ENCODE assay signal across 10 cellular contexts in genomic region chr20:47350691-47351545, GRCh38. TPM values are rescaled to one million over a fixed set of nuclear protein-coding genes. Genes with fewer than 3 reads are reported as not detected.
DNase-seq lines count a peak whose midpoint lies in the region; ATAC-seq and TF ChIP-seq lines count a peak whose summit lies in the region.
"Had no signal": no experiment of that assay in that cellular context is flagged by ENCODE, and none has a peak within 500 bp of the region (broad histone marks: within the 10 kb centered on the region; RNA-seq: fewer than 3 reads in every experiment).

No MANE protein-coding gene starts in this region.

- H3K9me3 ChIP-seq in Loucy (ENCODE audit: insufficient read depth, low read depth, low read length) (no peaks in the 10 kb centered on the region), endocrine pancreas (ENCODE audit: control insufficient read depth, low read length) (no peaks in the 10 kb centered on the region), neural progenitor cell (ENCODE audit: low read depth) (no peaks in the 10 kb centered on the region), A673 (ENCODE audit: low read depth, low read length, poor library complexity, severe bottlenecking) (no peaks in the 10 kb centered on the region)

- H3K27me3 Mint-ChIP-seq in neural progenitor cell (ENCODE audit: insufficient read depth, low read depth): peaks cover under 1% of the 10 kb centered on the region
- no peaks in the 10 kb centered on the region for H3K27me3 Mint-ChIP-seq in activated CD8-positive, alpha-beta T cell treated with anti-CD3 and anti-CD28 coated beads for 36 hours

- H3K9me3 Mint-ChIP-seq in neural progenitor cell: no peaks in the 10 kb centered on the region
- no peaks in the 10 kb centered on the region for H3K9me3 Mint-ChIP-seq in activated CD8-positive, alpha-beta T cell treated with anti-CD3 and anti-CD28 coated beads for 36 hours

- peaks cover 96% of the 10 kb centered on the region for H3K79me2 ChIP-seq in ACC112 (ENCODE audit: control insufficient read depth, insufficient read depth, low read length, unreplicated experiment)
- peaks cover 100% of the 10 kb centered on the region for H3K79me2 ChIP-seq in Loucy (ENCODE audit: insufficient read depth, low read length)
- H3K79me2 ChIP-seq in neural progenitor cell (ENCODE audit: low read depth): peaks cover 98% of the 10 kb centered on the region

- peak overlapping the region; percentile 95 for H3K27ac ChIP-seq in ACC112 (ENCODE audit: low read depth, low read length)
- H3K27ac ChIP-seq in neural progenitor cell: peak overlapping the region; percentile 98
- no peak overlapping the region for H3K27ac ChIP-seq in A673 (ENCODE audit: low read depth, low read length, poor library complexity, severe bottlenecking)

- H3F3A ChIP-seq in Loucy (ENCODE audit: low read depth) (no peaks in the 10 kb centered on the region), neural progenitor cell (ENCODE audit: low read depth) (peaks cover 84% of the 10 kb centered on the region)

- peaks cover 81% of the 10 kb centered on the region for H4K20me1 ChIP-seq in Loucy (ENCODE audit: insufficient read depth, low read length, poor library complexity, severe bottlenecking)
- peaks cover 20% of the 10 kb centered on the region for H4K20me1 ChIP-seq in neural progenitor cell (ENCODE audit: low read depth)

- no TSS peak for BruUV-seq in A673 (replicated peaks; lab: Mats Ljungman, UMichigan)

- TF ChIP-seq CTCF in Loucy (conservative IDR thresholded peaks at IDR 0.05; ENCODE audit: low read length) (no peak), neural progenitor cell (IDR thresholded peaks at IDR 0.05) (no peak), A673 (conservative IDR thresholded peaks at IDR 0.05; ENCODE audit: low read depth, low read length) (no peak)
- TF ChIP-seq CTCF in activated CD8-positive, alpha-beta T cell treated with anti-CD3 and anti-CD28 coated beads for 36 hours (IDR thresholded peaks at IDR 0.05): no peak

- H3K4me1 Mint-ChIP-seq in neural progenitor cell: peaks cover 3% of the 10 kb centered on the region
- H3K4me1 Mint-ChIP-seq in activated CD8-positive, alpha-beta T cell treated with anti-CD3 and anti-CD28 coated beads for 36 hours (ENCODE audit: low read depth): peaks cover 19% of the 10 kb centered on the region

- H3K27me3 ChIP-seq in ACC112 (ENCODE audit: insufficient read depth, low read length) (no peaks in the 10 kb centered on the region), Loucy (ENCODE audit: insufficient read depth, low read length, poor library complexity, severe bottlenecking) (no peaks in the 10 kb centered on the region), endocrine pancreas (ENCODE audit: control insufficient read depth, insufficient read depth, low read length) (no peaks in the 10 kb centered on the region), neural progenitor cell (no peaks in the 10 kb centered on the region), A673 (replicated peaks; ENCODE audit: insufficient read depth, low read depth, low read length, poor library complexity) (no peaks in the 10 kb centered on the region)

- intact Hi-C loops in A673 (cut with micrococcal nuclease; ENCODE audit: unreplicated experiment): no loop called here
- intact Hi-C loops in activated CD8-positive, alpha-beta T cell treated with anti-CD3 and anti-CD28 coated beads for 36 hours (cut with micrococcal nuclease): loop anchor here (5.0 kb wide), 1 partner anchor 34 kb away; no protein-coding TSS in a partner anchor

- H3K9me2 ChIP-seq in Loucy (replicated peaks; ENCODE audit: low read depth, low read length): no peaks in the 10 kb centered on the region

- POLR2A ChIA-PET in A673 (lab: Charles Lee; ENCODE audit: low non-redundant PET): no interaction called here
- POLR2A ChIA-PET in activated CD8-positive, alpha-beta T cell treated with anti-CD3 and anti-CD28 coated beads for 36 hours (lab: Charles Lee): interaction anchor here (0.9 kb wide), 1 partner anchor 8 kb away, joined by 3 read pairs; no protein-coding TSS in a partner anchor

- H3K36me3 ChIP-seq in ACC112 (ENCODE audit: insufficient read depth, low read length): no peaks in the 10 kb centered on the region
- peaks cover 36% of the 10 kb centered on the region; the same call in 1 of the 2 replicates for H3K36me3 ChIP-seq in Loucy (ENCODE audit: insufficient read depth, low read length)
- no peaks in the 10 kb centered on the region for H3K36me3 ChIP-seq in endocrine pancreas (ENCODE audit: control insufficient read depth, insufficient read depth, low read length)
- H3K36me3 ChIP-seq in neural progenitor cell: no peaks in the 10 kb centered on the region
- H3K36me3 ChIP-seq in A673 (ENCODE audit: insufficient read depth, low read length, poor library complexity, severe bottlenecking): peaks cover 4% of the 10 kb centered on the region

- H3K9ac ChIP-seq in Loucy (ENCODE audit: low read depth, low read length, poor library complexity, severe bottlenecking) (peak overlapping the region; percentile 99), endocrine pancreas (ENCODE audit: control insufficient read depth, insufficient read depth, low read length) (no peak overlapping the region), neural progenitor cell (no peak overlapping the region)

- H3K27ac Mint-ChIP-seq in neural progenitor cell: no peak overlapping the region
- H3K27ac Mint-ChIP-seq in activated CD8-positive, alpha-beta T cell treated with anti-CD3 and anti-CD28 coated beads for 36 hours: no peak overlapping the region

- ATAC-seq in activated CD8-positive, alpha-beta T cell treated with anti-CD3 and anti-CD28 coated beads for 36 hours: no peak

- H3K4me3 ChIP-seq in ACC112 (ENCODE audit: low read depth, low read length): peak overlapping the region; percentile 62
- peak overlapping the region; percentile 85 for H3K4me3 ChIP-seq in Loucy (ENCODE audit: low read length, poor library complexity, severe bottlenecking)
- H3K4me3 ChIP-seq in endocrine pancreas (ENCODE audit: control insufficient read depth, insufficient read depth, low read length): peak overlapping the region; percentile 59
- H3K4me3 ChIP-seq in neural progenitor cell: peak overlapping the region; percentile 44
- no peak overlapping the region for H3K4me3 ChIP-seq in A673 (ENCODE audit: low read depth, low read length, poor library complexity, severe bottlenecking)

- H2AFZ ChIP-seq in ACC112 (ENCODE audit: low read length, unreplicated experiment) (no peak overlapping the region), Loucy (ENCODE audit: low read length) (no peak overlapping the region), neural progenitor cell (replicated peaks) (no peak overlapping the region)

- H3K4me1 ChIP-seq in ACC112 (ENCODE audit: control insufficient read depth, insufficient read depth, low read length, unreplicated experiment) (peaks cover 83% of the 10 kb centered on the region), Loucy (ENCODE audit: insufficient read depth, low read length, poor library complexity, severe bottlenecking) (peaks cover 77% of the 10 kb centered on the region), endocrine pancreas (ENCODE audit: control insufficient read depth, insufficient read depth, low read length) (peaks cover 29% of the 10 kb centered on the region), neural progenitor cell (peaks cover 98% of the 10 kb centered on the region), A673 (ENCODE audit: insufficient read depth, low read length, poor library complexity, severe bottlenecking) (peaks cover 62% of the 10 kb centered on the region)

- peak overlapping the region; percentile 94 for H3K4me2 ChIP-seq in Loucy (ENCODE audit: low read depth, low read length, poor library complexity, severe bottlenecking)
- peak overlapping the region; percentile 80 for H3K4me2 ChIP-seq in neural progenitor cell

- CTCF ChIA-PET in A673 (lab: Charles Lee): no interaction called here
- CTCF ChIA-PET in activated CD8-positive, alpha-beta T cell treated with anti-CD3 and anti-CD28 coated beads for 36 hours (lab: Charles Lee): interaction anchor here (1.2 to 13.7 kb wide), 5 partner anchors 32 to 270 kb away, joined by 3 to 151 read pairs (median 5); no protein-coding TSS in a partner anchor

- H3K4me3 Mint-ChIP-seq in neural progenitor cell: no peak overlapping the region
- no peak overlapping the region for H3K4me3 Mint-ChIP-seq in activated CD8-positive, alpha-beta T cell treated with anti-CD3 and anti-CD28 coated beads for 36 hours

- H3K36me3 Mint-ChIP-seq in neural progenitor cell: peaks cover 13% of the 10 kb centered on the region
- peaks cover 56% of the 10 kb centered on the region for H3K36me3 Mint-ChIP-seq in activated CD8-positive, alpha-beta T cell treated with anti-CD3 and anti-CD28 coated beads for 36 hours (ENCODE audit: low read depth)

- DNase-seq in neural progenitor cell (ENCODE audit: low spot score) (peak; percentile 54), A673 (ENCODE audit: low spot score) (no peak), CD1c-positive myeloid dendritic cell (ENCODE audit: extremely low spot score) (no peak)
- DNase-seq in activated CD8-positive, alpha-beta T cell treated with anti-CD3 and anti-CD28 coated beads for 36 hours: no peak
- DNase-seq in activated effector memory CD4-positive, alpha-beta T cell treated with anti-CD3 and anti-CD28 coated beads, Interleukin-2, amount 50 U/mL, for 16 hours: no peak
- DNase-seq: activated CD8-positive, alpha-beta memory T cell treated with anti-CD3 and anti-CD28 coated beads, Interleukin-2, amount 50 U/mL, for 4 hours; foreskin fibroblast had no signal

RNA-seq across cellular contexts. Expression of gene ZMYND8, which starts 5.6 kb away (rescaled TPM):
- total RNA-seq in neural progenitor cell (ENCODE audit: low replicate concordance) (59.0 and 59.4 TPM in 2 replicates), A673 (2021) (31.3 and 35.2 TPM in 2 replicates)
- total RNA-seq in activated CD8-positive, alpha-beta T cell treated with anti-CD3 and anti-CD28 coated beads for 36 hours: 10 to 100 TPM; 31.9 to 33.4 TPM
